Comparison of ENCODE assay signal across 24 cellular contexts in genomic region chr1:41407666-41408252, GRCh38. TPM values are rescaled to one million over a fixed set of nuclear protein-coding genes. Genes with fewer than 3 reads are reported as not detected.
"Had no signal": no experiment of that assay in that cellular context is flagged by ENCODE, and none has a peak within 500 bp of the region (broad histone marks: within the 10 kb centered on the region; RNA-seq: fewer than 3 reads in every experiment).

No MANE protein-coding gene starts in this region.

- DNase-seq: Kasumi-1, MV-4-11, NCI-H1048, NCI-H1105, NCI-H1417, NCI-H1436 treated with DMSO at 0.1 percent for 48 hours, NCI-H1694, NCI-H187 treated with DMSO at 0.1 percent for 48 hours, NCI-H226, NCI-H446, NCI-H510A, NCI-H524 treated with DMSO at 0.1 percent for 48 hours, NCI-H69, NCI-H774, SHP77 treated with DMSO at 0.1 percent for 48 hours had no signal

- ATAC-seq: K562 had no signal

- H3K27ac ChIP-seq: HL-60, KMS-11, RWPE1, SJSA1, SK-N-MC had no signal

- H3K27ac Mint-ChIP-seq: IgD-negative memory B cell had no signal

- H3K36me3 Mint-ChIP-seq: IgD-negative memory B cell had no signal

- H3K4me3 Mint-ChIP-seq: IgD-negative memory B cell had no signal

- H3K36me3 ChIP-seq: SJSA1 had no signal

- H3K4me1 ChIP-seq: SJSA1 had no signal

- H3K9me3 ChIP-seq: SJSA1 had no signal

- H3K4me3 ChIP-seq: K562, SJSA1, SK-N-MC had no signal

- FAIRE-seq: HTR-8/SVneo, K562 had no signal

- H3K4me2 ChIP-seq: KMS-11 had no signal

- H3K9ac ChIP-seq: KMS-11 had no signal

RNA-seq across cellular contexts. Expression of gene FOXO6, which starts 46.5 kb away (rescaled TPM):
- total RNA-seq: T-helper 1 cell treated with Interleukin-12 subunit alpha and Interleukin-12 subunit beta and Interleukin-4 antibody, amounts not matched to agents 30 ng/mL and 1 ng/mL, for 36 hours had no signal
- polyA plus RNA-seq: IgD-negative memory B cell had no signal
